In the genomic region with DNA sequence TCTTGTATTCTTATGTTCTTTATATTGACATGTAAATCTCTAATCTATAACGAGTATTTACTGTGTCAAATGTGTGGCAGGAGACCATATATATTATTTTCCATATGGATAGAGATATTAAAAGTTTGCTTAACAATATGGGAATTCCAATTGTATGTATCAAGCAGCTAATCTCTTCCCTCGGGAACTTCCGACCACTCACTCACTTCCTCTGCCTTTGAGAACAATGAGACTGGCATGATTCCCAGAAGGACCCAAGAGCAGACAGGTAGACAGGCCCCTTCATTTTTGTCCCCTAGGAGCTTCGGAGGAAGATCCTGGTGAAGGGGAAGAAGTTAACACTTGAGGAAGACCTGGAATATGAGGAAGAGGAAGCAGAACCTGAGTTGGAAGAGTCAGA, we compare ENCODE assay signal across 1 cellular context.
TF ChIP-seq lines count a peak whose summit lies in the region.

No MANE protein-coding gene starts in this region.

TF ChIP-seq in endothelial cell of umbilical vein, 7 proteins besides CTCF, POLR2A, EP300 and RAD21:
- no peak for TF ChIP-seq MYC (IDR thresholded peaks at IDR 0.05; ENCODE audit: low read depth, low read length)
- peak; percentile 96 for TF ChIP-seq GATA2 (IDR thresholded peaks at IDR 0.05; ENCODE audit: insufficient read depth, insufficient read length, low read depth, low read length)
- peak; percentile 97 for TF ChIP-seq JUN (IDR thresholded peaks at IDR 0.05; ENCODE audit: borderline replicate concordance, insufficient read depth, insufficient read length, low read depth)
- no peak for TF ChIP-seq EZH2 (IDR thresholded peaks at IDR 0.05; ENCODE audit: borderline replicate concordance, low read depth, low read length, severe bottlenecking)
- TF ChIP-seq, protein P1, sequence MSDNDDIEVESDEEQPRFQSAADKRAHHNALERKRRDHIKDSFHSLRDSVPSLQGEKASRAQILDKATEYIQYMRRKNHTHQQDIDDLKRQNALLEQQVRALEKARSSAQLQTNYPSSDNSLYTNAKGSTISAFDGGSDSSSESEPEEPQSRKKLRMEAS (IDR thresholded peaks at IDR 0.05; ENCODE audit: insufficient read depth, insufficient read length): no peak
- peak; percentile 92 for TF ChIP-seq FOS (IDR thresholded peaks at IDR 0.05; ENCODE audit: borderline replicate concordance, insufficient read depth, low read length)
- TF ChIP-seq POLR2AphosphoS5 (IDR thresholded peaks at IDR 0.05; ENCODE audit: insufficient read depth, low read depth, low read length): peak; percentile 76
TF ChIP-seq in endothelial cell of umbilical vein: peak in this region for 4.
